In genomic region chr2:227471924-227472264, GRCh38 we compare ENCODE assay signal across 8 cellular contexts. TPM values are rescaled to one million over a fixed set of nuclear protein-coding genes. Genes with fewer than 3 reads are reported as not detected.
DNase-seq lines count a peak whose midpoint lies in the region; ATAC-seq, FAIRE-seq and TF ChIP-seq lines count a peak whose summit lies in the region.

A gene with protein sequence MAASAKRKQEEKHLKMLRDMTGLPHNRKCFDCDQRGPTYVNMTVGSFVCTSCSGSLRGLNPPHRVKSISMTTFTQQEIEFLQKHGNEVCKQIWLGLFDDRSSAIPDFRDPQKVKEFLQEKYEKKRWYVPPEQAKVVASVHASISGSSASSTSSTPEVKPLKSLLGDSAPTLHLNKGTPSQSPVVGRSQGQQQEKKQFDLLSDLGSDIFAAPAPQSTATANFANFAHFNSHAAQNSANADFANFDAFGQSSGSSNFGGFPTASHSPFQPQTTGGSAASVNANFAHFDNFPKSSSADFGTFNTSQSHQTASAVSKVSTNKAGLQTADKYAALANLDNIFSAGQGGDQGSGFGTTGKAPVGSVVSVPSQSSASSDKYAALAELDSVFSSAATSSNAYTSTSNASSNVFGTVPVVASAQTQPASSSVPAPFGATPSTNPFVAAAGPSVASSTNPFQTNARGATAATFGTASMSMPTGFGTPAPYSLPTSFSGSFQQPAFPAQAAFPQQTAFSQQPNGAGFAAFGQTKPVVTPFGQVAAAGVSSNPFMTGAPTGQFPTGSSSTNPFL (plus strand): TSS chr2:227472156. CDS start chr2:227472422, 266 bp downstream.

- peak within 1 kb of the TSS; percentile 86 to 87 for H3K27ac ChIP-seq in mucosa of rectum (ENCODE audit: low read depth in 2 of 2, low read length in 2 of 2)

- no peaks in the 10 kb centered on the region for H3K27me3 ChIP-seq in mucosa of rectum (ENCODE audit: control insufficient read depth in 2 of 2, insufficient read depth in 2 of 2, low read length in 2 of 2)

- peaks cover 11 to 21% of the 10 kb centered on the region in 2 donors for H3K4me1 ChIP-seq in mucosa of rectum (ENCODE audit: control insufficient read depth in 2 of 2, insufficient read depth in 2 of 2, low read length in 2 of 2)

- peak within 1 kb of the TSS; percentile 52 to 79 for H3K9ac ChIP-seq in mucosa of rectum (ENCODE audit: low read depth in 1 of 2, low read length in 2 of 2)

- peak; percentile 86 for TF ChIP-seq CTCF in D721Med (IDR thresholded peaks at IDR 0.05; ENCODE audit: insufficient read depth, missing control alignments)
- TF ChIP-seq CTCF in epithelial cell of proximal tubule (conservative IDR thresholded peaks at IDR 0.05; ENCODE audit: low read depth, low read length): peak; percentile 96

- H3K4me3 ChIP-seq in epithelial cell of proximal tubule (ENCODE audit: low read depth, low read length): peak within 1 kb of the TSS; percentile 77
- H3K4me3 ChIP-seq in mucosa of rectum (ENCODE audit: low read length in 2 of 2): peak within 1 kb of the TSS; percentile 79 to 82

- ATAC-seq in GM21360 (IDR thresholded peaks at IDR 0.05; ENCODE audit: unreplicated experiment): peak; percentile 80

- no peaks in the 10 kb centered on the region for H3K9me3 ChIP-seq in mucosa of rectum (ENCODE audit: control insufficient read depth in 2 of 2, low read length in 2 of 2)

- DNase-seq in D721Med (ENCODE audit: insufficient read length, low spot score): peak; percentile 82
- peak; percentile 81 for DNase-seq in HT1080 (ENCODE audit: low read depth)
- peak; percentile 90 for DNase-seq in OCI-M1 (lab: John Stamatoyannopoulos, UW)
- DNase-seq in activated T-cell treated with anti-CD3 and anti-CD28 coated beads for 4 hours: peak; percentile 83
- no peak for DNase-seq in epithelial cell of proximal tubule (ENCODE audit: low read depth)
- peak; percentile 94 for DNase-seq in stimulated activated CD8-positive, alpha-beta memory T cell treated with anti-CD3 and anti-CD28 coated beads, Interleukin-4, amount 100 ng/mL, for 48 hours

- no peak for FAIRE-seq in D721Med (lab: Jason Lieb, UNC)

- no peaks in the 10 kb centered on the region for H3K36me3 ChIP-seq in mucosa of rectum (ENCODE audit: control insufficient read depth in 2 of 2, insufficient read depth in 2 of 2, low read length in 2 of 2)

RNA-seq across cellular contexts. Expression of the gene that starts here (rescaled TPM):
- 72.4 and 106 TPM in 2 replicates for total RNA-seq in HT1080 (2014; rRNA removed; shearing (Covaris generic))
- polyA plus RNA-seq in HT1080 (2015; cell fraction: cytosol; rRNA removed): 78.2 and 82.4 TPM in 2 replicates
- 53.9 and 67.4 TPM in 2 replicates for polyA plus RNA-seq in HT1080 (2015; cell fraction: nucleus; rRNA removed)
- total RNA-seq in epithelial cell of proximal tubule: 75.8 and 132 TPM in 2 replicates
